ENCODE assay signal across 9 cellular contexts in the genomic region with DNA sequence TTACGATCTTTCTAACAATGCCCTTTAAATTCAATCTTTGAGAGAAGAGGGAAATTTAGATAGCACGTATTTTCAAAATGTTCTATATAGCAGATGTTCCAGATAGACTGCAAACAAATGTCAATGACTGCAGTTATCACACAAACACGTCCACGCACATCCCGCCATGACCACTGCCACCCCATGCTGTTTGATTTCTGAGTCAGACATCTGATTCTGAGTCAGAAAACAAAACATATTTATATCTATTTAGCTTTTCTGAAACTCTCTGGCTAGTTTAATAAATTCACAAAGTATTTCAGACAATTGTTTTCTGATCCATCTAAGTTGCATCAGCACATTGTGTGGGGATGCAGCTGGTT.
DNase-seq lines count a peak whose midpoint lies in the region; ATAC-seq and TF ChIP-seq lines count a peak whose summit lies in the region.
"Had no signal": no experiment of that assay in that cellular context is flagged by ENCODE, and none has a peak within 500 bp of the region (broad histone marks: within the 10 kb centered on the region; RNA-seq: fewer than 3 reads in every experiment).

No MANE protein-coding gene starts in this region.

- no peaks in the 10 kb centered on the region for H3K36me3 Mint-ChIP-seq in activated CD4-positive, alpha-beta memory T cell treated with anti-CD3 and anti-CD28 coated beads for 36 hours

- peak overlapping the region; percentile 72 for H3K27ac Mint-ChIP-seq in activated CD4-positive, alpha-beta memory T cell treated with anti-CD3 and anti-CD28 coated beads for 36 hours

- intact Hi-C loops in activated CD4-positive, alpha-beta memory T cell treated with anti-CD3 and anti-CD28 coated beads for 36 hours (cut with micrococcal nuclease), result loop anchor here (1.0 to 5.0 kb wide), 4 partner anchors 10 to 347 kb away; no protein-coding TSS in a partner anchor
- intact Hi-C loops in ovary (cut with DNase I), result no loop called here

- POLR2A ChIA-PET in activated CD4-positive, alpha-beta memory T cell treated with anti-CD3 and anti-CD28 coated beads for 36 hours (lab: Charles Lee), result no interaction called here

- H3K4me1 ChIP-seq in ovary (ENCODE audit: insufficient read depth), result no peaks in the 10 kb centered on the region

- H3K4me3 ChIP-seq in ovary, result no peak overlapping the region

- DNase-seq in activated CD4-positive, alpha-beta memory T cell treated with anti-CD3 and anti-CD28 coated beads for 36 hours, result peak; percentile 84
- DNase-seq in erythroblast (lab: John Stamatoyannopoulos, UW), result peak; percentile 24 to 25
- peak; percentile 38 for DNase-seq in stimulated activated CD8-positive, alpha-beta memory T cell treated with anti-CD3 and anti-CD28 coated beads, Interleukin-4, amount 100 ng/mL, for 24 hours (ENCODE audit: low read depth)
- DNase-seq in GM13977 (ENCODE audit: low spot score), result no peak
- no peak for DNase-seq in ecto neural progenitor cell (ENCODE audit: low spot score)
- DNase-seq in ovary, result no peak
- DNase-seq: nucleus accumbens had no signal

- ATAC-seq in HG03045 (IDR thresholded peaks at IDR 0.05; ENCODE audit: unreplicated experiment) (peak; percentile 21), HG03378 (IDR thresholded peaks at IDR 0.05; ENCODE audit: unreplicated experiment) (no peak)

- H3K36me3 ChIP-seq in ovary, result no peaks in the 10 kb centered on the region

- no peaks in the 10 kb centered on the region for H3K27me3 Mint-ChIP-seq in activated CD4-positive, alpha-beta memory T cell treated with anti-CD3 and anti-CD28 coated beads for 36 hours

- no peak for TF ChIP-seq POLR2A in erythroblast (IDR thresholded peaks at IDR 0.05; ENCODE audit: low read length)
- no peak for TF ChIP-seq POLR2A in ovary (IDR thresholded peaks at IDR 0.05)

- CTCF ChIA-PET in activated CD4-positive, alpha-beta memory T cell treated with anti-CD3 and anti-CD28 coated beads for 36 hours (lab: Charles Lee), result no interaction called here

- H3K4me3 Mint-ChIP-seq in activated CD4-positive, alpha-beta memory T cell treated with anti-CD3 and anti-CD28 coated beads for 36 hours, result peak overlapping the region; percentile 73

- no peaks in the 10 kb centered on the region for H3K27me3 ChIP-seq in ovary

- TF ChIP-seq EP300 in ovary (IDR thresholded peaks at IDR 0.05), result no peak

- WGBS in ovary, 3 donors, result 67 to 75% (median 68%) methylated on average over 5 of the region's 5 CpGs

- no peaks in the 10 kb centered on the region for H3K9me3 ChIP-seq in ovary

- no peak overlapping the region for H3K27ac ChIP-seq in ovary

- H3K4me1 Mint-ChIP-seq in activated CD4-positive, alpha-beta memory T cell treated with anti-CD3 and anti-CD28 coated beads for 36 hours (ENCODE audit: low read depth), result peaks cover 50% of the 10 kb centered on the region

- in situ Hi-C loops in GM13977 (cut with MboI; ENCODE audit: low pct_unique_long_range_greater_than_20kb, low sequenced_read_pairs, unreplicated experiment), result loop anchor here (10.0 kb wide), 1 partner anchor 60 kb away; no protein-coding TSS in a partner anchor

- TF ChIP-seq CTCF in GM13977 (IDR thresholded peaks at IDR 0.05; ENCODE audit: extremely low read depth, insufficient read depth, missing control alignments), result no peak
- no peak for TF ChIP-seq CTCF in ovary (IDR thresholded peaks at IDR 0.05)

- H3K9me3 Mint-ChIP-seq in activated CD4-positive, alpha-beta memory T cell treated with anti-CD3 and anti-CD28 coated beads for 36 hours, result no peaks in the 10 kb centered on the region

Comparison
In these comparisons a context has a peak if more than half of its experiments do, and no peak if none do; other contexts are left out.
1. DNase-seq: peak in activated CD4-positive, alpha-beta memory T cell treated with anti-CD3 and anti-CD28 coated beads for 36 hours (single experiment), erythroblast (2 of 2) and stimulated activated CD8-positive, alpha-beta memory T cell treated with anti-CD3 and anti-CD28 coated beads, Interleukin-4, amount 100 ng/mL, for 24 hours (single experiment); none in GM13977 (single experiment), ecto neural progenitor cell (single experiment) and ovary (0 of 5).